ENCODE assay signal across 16 cellular contexts in the genomic region with DNA sequence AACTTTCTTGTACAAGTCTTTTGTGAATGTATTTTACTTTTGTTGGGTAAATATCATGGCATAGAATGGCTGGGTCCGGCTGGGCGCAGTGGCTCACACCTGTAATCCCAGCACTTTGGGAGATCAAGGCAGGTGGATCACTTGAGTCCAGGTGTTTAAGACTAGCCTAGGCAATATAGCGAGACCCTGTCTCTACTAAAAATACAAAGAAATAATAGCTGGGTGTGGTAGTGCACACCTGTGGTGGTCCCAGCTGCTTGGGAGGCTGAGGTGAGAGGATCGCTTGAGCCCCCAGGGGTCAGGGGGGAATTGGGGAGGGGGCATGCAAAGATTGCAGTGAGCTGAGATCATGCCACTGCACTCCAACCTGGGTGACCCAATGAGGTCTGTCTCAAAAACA. TPM values are rescaled to one million over a fixed set of nuclear protein-coding genes. Genes with fewer than 3 reads are reported as not detected.
A peak's percentile ranks its signal among the peaks of the same experiment; 100 is the strongest.
DNase-seq lines count a peak whose midpoint lies in the region; ATAC-seq and TF ChIP-seq lines count a peak whose summit lies in the region.
"Had no signal": no experiment of that assay in that cellular context is flagged by ENCODE, and none has a peak within 500 bp of the region (broad histone marks: within the 10 kb centered on the region; RNA-seq: fewer than 3 reads in every experiment).

No MANE protein-coding gene starts in this region.

- no peak overlapping the region for H3K4me3 Mint-ChIP-seq in type B pancreatic cell
- no peak overlapping the region for H3K4me3 Mint-ChIP-seq in T-helper 2 cell treated with Interferon-gamma antibody and Interleukin-4, amounts not matched to agents 5 μg/mL and 100 μg/mL, for 36 hours
- H3K4me3 Mint-ChIP-seq in activated T-helper 17 cell treated with anti-CD3 and anti-CD28 coated beads, Interleukin-2, amount 50 U/mL, for 72 hours = no peak overlapping the region
- H3K4me3 Mint-ChIP-seq: B cell; CD4-positive, CD25-positive, alpha-beta regulatory T cell; CD8-positive, alpha-beta T cell had no signal

- ATAC-seq in GM18861 (IDR thresholded peaks at IDR 0.05; ENCODE audit: unreplicated experiment) = no peak
- no peak for ATAC-seq in activated T-helper 17 cell treated with anti-CD3 and anti-CD28 coated beads, Interleukin-2, amount 50 U/mL, for 72 hours (replicated peaks)
- ATAC-seq: CD8-positive, alpha-beta T cell had no signal

- intact Hi-C loops in esophagus muscularis mucosa (cut with DNase I) = no loop called here

- H3K4me1 Mint-ChIP-seq in type B pancreatic cell (ENCODE audit: unreplicated experiment) = peaks cover 10% of the 10 kb centered on the region
- no peaks in the 10 kb centered on the region for H3K4me1 Mint-ChIP-seq in T-helper 2 cell treated with Interferon-gamma antibody and Interleukin-4, amounts not matched to agents 5 μg/mL and 100 μg/mL, for 36 hours (ENCODE audit: low read depth)
- H3K4me1 Mint-ChIP-seq in activated T-helper 17 cell treated with anti-CD3 and anti-CD28 coated beads, Interleukin-2, amount 50 U/mL, for 72 hours = peaks cover 6% of the 10 kb centered on the region
- H3K4me1 Mint-ChIP-seq: B cell; CD4-positive, CD25-positive, alpha-beta regulatory T cell had no signal

- H3K27me3 Mint-ChIP-seq in type B pancreatic cell = peaks cover 3% of the 10 kb centered on the region
- H3K27me3 Mint-ChIP-seq in T-helper 2 cell treated with Interferon-gamma antibody and Interleukin-4, amounts not matched to agents 5 μg/mL and 100 μg/mL, for 36 hours (ENCODE audit: low read depth) = peaks cover 19% of the 10 kb centered on the region
- peaks cover 6% of the 10 kb centered on the region for H3K27me3 Mint-ChIP-seq in activated T-helper 17 cell treated with anti-CD3 and anti-CD28 coated beads, Interleukin-2, amount 50 U/mL, for 72 hours

- no peak overlapping the region for H3K4me3 ChIP-seq in esophagus muscularis mucosa
- H3K4me3 ChIP-seq: BLaER1, GM23248 had no signal

- no peaks in the 10 kb centered on the region for H3K36me3 ChIP-seq in esophagus muscularis mucosa
- H3K36me3 ChIP-seq: BLaER1 had no signal

- no peak overlapping the region for H3K27ac Mint-ChIP-seq in type B pancreatic cell
- H3K27ac Mint-ChIP-seq in T-helper 2 cell treated with Interferon-gamma antibody and Interleukin-4, amounts not matched to agents 5 μg/mL and 100 μg/mL, for 36 hours = no peak overlapping the region
- H3K27ac Mint-ChIP-seq in activated T-helper 17 cell treated with anti-CD3 and anti-CD28 coated beads, Interleukin-2, amount 50 U/mL, for 72 hours = no peak overlapping the region
- H3K27ac Mint-ChIP-seq: B cell; CD4-positive, CD25-positive, alpha-beta regulatory T cell; CD8-positive, alpha-beta T cell had no signal

- H3K27me3 ChIP-seq in esophagus muscularis mucosa = no peaks in the 10 kb centered on the region
- H3K27me3 ChIP-seq: BLaER1 had no signal

- H3K27ac ChIP-seq in esophagus muscularis mucosa (replicated peaks in 1 of 4) = no peak overlapping the region
- H3K27ac ChIP-seq: BLaER1, C4-2B, GM23248 had no signal

- H3K9me3 Mint-ChIP-seq in type B pancreatic cell = no peaks in the 10 kb centered on the region
- no peaks in the 10 kb centered on the region for H3K9me3 Mint-ChIP-seq in T-helper 2 cell treated with Interferon-gamma antibody and Interleukin-4, amounts not matched to agents 5 μg/mL and 100 μg/mL, for 36 hours
- no peaks in the 10 kb centered on the region for H3K9me3 Mint-ChIP-seq in activated T-helper 17 cell treated with anti-CD3 and anti-CD28 coated beads, Interleukin-2, amount 50 U/mL, for 72 hours
- H3K9me3 Mint-ChIP-seq: CD8-positive, alpha-beta T cell had no signal

- DNase-seq in NCI-H748 (lab: John Stamatoyannopoulos, UW; ENCODE audit: unreplicated experiment) = peak; percentile 45
- DNase-seq in esophagus muscularis mucosa (ENCODE audit: extremely low spot score) = peak; percentile 89
- DNase-seq in type B pancreatic cell (ENCODE audit: extremely low spot score, unreplicated experiment) = peak; percentile 6
- no peak for DNase-seq in T-helper 2 cell treated with Interferon-gamma antibody and Interleukin-4, amounts not matched to agents 5 μg/mL and 100 μg/mL, for 36 hours (ENCODE audit: low spot score)
- DNase-seq: Caco-2; CD4-positive, CD25-positive, alpha-beta regulatory T cell; CD8-positive, alpha-beta T cell; DMS153; DND-41; H7 had no signal

- no peak for TF ChIP-seq EP300 in esophagus muscularis mucosa (IDR thresholded peaks at IDR 0.05)

- H3K9me3 ChIP-seq in esophagus muscularis mucosa = no peaks in the 10 kb centered on the region
- H3K9me3 ChIP-seq: BLaER1, Caco-2 had no signal

- no peak for TF ChIP-seq POLR2A in esophagus muscularis mucosa (IDR thresholded peaks at IDR 0.05; ENCODE audit: low read depth)

- H3K4me1 ChIP-seq in esophagus muscularis mucosa = no peaks in the 10 kb centered on the region
- H3K4me1 ChIP-seq: Caco-2 had no signal

- TF ChIP-seq CTCF in esophagus muscularis mucosa (IDR thresholded peaks at IDR 0.05) (no peak), type B pancreatic cell (conservative IDR thresholded peaks at IDR 0.05) (no peak)

- 67% methylated on average over 4 of the region's 4 CpGs for WGBS in esophagus muscularis mucosa

- no peaks in the 10 kb centered on the region for H3K36me3 Mint-ChIP-seq in type B pancreatic cell
- H3K36me3 Mint-ChIP-seq in T-helper 2 cell treated with Interferon-gamma antibody and Interleukin-4, amounts not matched to agents 5 μg/mL and 100 μg/mL, for 36 hours (ENCODE audit: low read depth) = no peaks in the 10 kb centered on the region
- no peaks in the 10 kb centered on the region for H3K36me3 Mint-ChIP-seq in activated T-helper 17 cell treated with anti-CD3 and anti-CD28 coated beads, Interleukin-2, amount 50 U/mL, for 72 hours (ENCODE audit: low read depth)
- H3K36me3 Mint-ChIP-seq: CD4-positive, CD25-positive, alpha-beta regulatory T cell; CD8-positive, alpha-beta T cell had no signal

RNA-seq across cellular contexts. Expression of a gene that starts 52.9 kb away (rescaled TPM):
- total RNA-seq in esophagus muscularis mucosa (10 to 100 TPM; 35.3 to 64.1 (median 51.1) TPM), type B pancreatic cell (ENCODE audit: low replicate concordance) (167 and 222 TPM in 2 replicates)
- total RNA-seq in activated T-helper 17 cell treated with anti-CD3 and anti-CD28 coated beads, Interleukin-2, amount 50 U/mL, for 72 hours = 100 to 1,000 TPM; 130 to 221 TPM
